Comparison of ENCODE assay signal across 25 cellular contexts in the genomic region with DNA sequence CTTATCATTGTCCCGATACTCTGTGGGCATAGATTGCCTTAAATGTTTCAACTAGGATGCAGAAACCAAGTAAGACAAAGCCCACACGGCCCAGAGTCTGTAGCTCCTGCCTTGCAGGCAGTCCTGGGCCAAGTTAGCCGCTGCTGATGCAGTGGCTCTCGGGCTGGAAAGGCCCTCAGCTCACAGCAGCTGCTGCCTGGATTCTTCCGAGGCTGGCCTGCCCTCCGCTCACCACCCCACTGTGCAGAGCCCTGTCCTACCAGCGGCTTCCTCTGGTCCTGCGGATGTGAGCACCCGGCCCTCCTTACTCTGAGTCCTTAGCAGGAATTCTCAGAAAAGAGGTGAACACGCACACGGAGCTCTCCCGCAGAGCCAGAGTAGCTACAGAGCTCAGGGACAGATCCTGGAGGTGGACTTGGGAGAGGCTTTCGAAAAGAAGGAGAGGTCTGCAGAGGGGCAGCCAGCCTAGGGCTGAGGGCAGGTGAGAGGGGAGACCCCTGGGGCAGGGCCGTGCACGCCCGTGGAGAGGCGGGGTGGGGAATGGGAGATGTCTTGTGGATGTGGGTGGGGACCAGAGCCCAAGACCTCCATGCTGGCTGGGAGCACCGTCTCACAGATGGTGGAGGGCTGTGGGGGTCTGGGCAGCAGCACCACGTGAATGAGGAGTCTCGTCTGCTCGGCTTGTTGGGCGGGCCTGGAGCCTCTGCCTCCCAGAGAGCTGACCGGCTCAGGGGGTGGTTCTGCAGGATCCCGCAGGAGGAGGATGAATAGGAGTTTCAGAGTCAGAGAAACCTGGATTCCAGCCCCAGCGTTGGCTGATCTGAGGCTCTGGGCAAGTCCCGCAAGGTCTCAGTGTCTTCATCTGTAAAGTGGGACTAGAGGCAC.
DNase-seq lines count a peak whose midpoint lies in the region; ATAC-seq and TF ChIP-seq lines count a peak whose summit lies in the region.
"Had no signal": no experiment of that assay in that cellular context is flagged by ENCODE, and none has a peak within 500 bp of the region (broad histone marks: within the 10 kb centered on the region; RNA-seq: fewer than 3 reads in every experiment).

No MANE protein-coding gene starts in this region.

- no peaks in the 10 kb centered on the region for H3K9me3 Mint-ChIP-seq in activated CD8-positive, alpha-beta T cell treated with anti-CD3 and anti-CD28 coated beads for 36 hours
- H3K9me3 Mint-ChIP-seq: naive thymus-derived CD4-positive, alpha-beta T cell had no signal

- H3K27ac Mint-ChIP-seq in activated CD8-positive, alpha-beta T cell treated with anti-CD3 and anti-CD28 coated beads for 36 hours: no peak overlapping the region
- H3K27ac Mint-ChIP-seq: naive thymus-derived CD4-positive, alpha-beta T cell; progenitor cell of endocrine pancreas; T-helper 17 cell had no signal

- intact Hi-C loops in lower lobe of right lung (cut with DNase I) (no loop called here), tibial artery (cut with DNase I; ENCODE audit: low total_unique reads) (no loop called here)
- intact Hi-C loops in activated CD8-positive, alpha-beta T cell treated with anti-CD3 and anti-CD28 coated beads for 36 hours (cut with micrococcal nuclease): no loop called here

- H3K27me3 ChIP-seq in lower lobe of right lung (ENCODE audit: low read depth) (peaks cover 4% of the 10 kb centered on the region), tibial artery (peaks cover 0 to 25% of the 10 kb centered on the region in 2 donors)
- H3K27me3 ChIP-seq: cardiac muscle cell, hepatocyte, upper lobe of left lung had no signal

- CTCF ChIA-PET in activated CD8-positive, alpha-beta T cell treated with anti-CD3 and anti-CD28 coated beads for 36 hours (lab: Charles Lee): no interaction called here

- no peak for TF ChIP-seq CTCF in lower lobe of right lung (IDR thresholded peaks at IDR 0.05)
- no peak for TF ChIP-seq CTCF in tibial artery (IDR thresholded peaks at IDR 0.05)
- TF ChIP-seq CTCF in activated CD8-positive, alpha-beta T cell treated with anti-CD3 and anti-CD28 coated beads for 36 hours (IDR thresholded peaks at IDR 0.05): no peak

- DNase-seq in activated effector memory CD4-positive, alpha-beta T cell treated with anti-CD3 and anti-CD28 coated beads, Interleukin-2, amount 50 U/mL, for 16 hours: peak; percentile 55
- no peak for DNase-seq in activated effector memory CD4-positive, alpha-beta T cell treated with Interleukin-2 at 50 U/mL for 16 hours
- DNase-seq in activated CD8-positive, alpha-beta memory T cell treated with anti-CD3 and anti-CD28 coated beads, Interleukin-2, amount 50 U/mL, for 48 hours: peak; percentile 35
- DNase-seq in lower lobe of right lung (peak; percentile 30), tibial artery (peak; percentile 2 to 53)
- DNase-seq in activated CD8-positive, alpha-beta T cell treated with anti-CD3 and anti-CD28 coated beads for 36 hours: no peak
- DNase-seq in activated CD4-positive, alpha-beta T cell treated with anti-CD3 and anti-CD28 coated beads for 1 hour: no peak
- DNase-seq: amniotic stem cell; BE2C; COR-L47; foreskin fibroblast; mammary epithelial cell; naive thymus-derived CD4-positive, alpha-beta T cell; NCI-H510A treated with DMSO at 0.1 percent for 48 hours; NK-92 treated with Interleukin-12 subunit alpha and Interleukin-12 subunit beta, amount 100 ng/mL, for 24 hours; stimulated activated CD4-positive, alpha-beta T cell treated with anti-CD3 and anti-CD28 coated beads, Interleukin-2, amount 100 ng/mL, for 24 hours; stimulated activated naive CD4-positive, alpha-beta T cell treated with Interleukin-2 at 50 U/mL for 16 hours had no signal

- no peak overlapping the region for H3K4me3 ChIP-seq in lower lobe of right lung
- no peak overlapping the region for H3K4me3 ChIP-seq in tibial artery
- H3K4me3 ChIP-seq: cardiac muscle cell, hepatocyte, skin epidermis, upper lobe of left lung had no signal

- POLR2A ChIA-PET in activated CD8-positive, alpha-beta T cell treated with anti-CD3 and anti-CD28 coated beads for 36 hours (lab: Charles Lee): interaction anchor here (0.6 kb wide), 1 partner anchor 13 kb away, joined by 3 read pairs; no protein-coding TSS in a partner anchor

- no peaks in the 10 kb centered on the region for H3K4me1 Mint-ChIP-seq in activated CD8-positive, alpha-beta T cell treated with anti-CD3 and anti-CD28 coated beads for 36 hours (ENCODE audit: low read depth)
- H3K4me1 Mint-ChIP-seq: naive thymus-derived CD4-positive, alpha-beta T cell had no signal

- H3K36me3 ChIP-seq in lower lobe of right lung (no peaks in the 10 kb centered on the region), tibial artery (no peaks in the 10 kb centered on the region)
- H3K36me3 ChIP-seq: BE2C, cardiac muscle cell, upper lobe of left lung had no signal

- no peak for ATAC-seq in lower lobe of right lung
- no peak for ATAC-seq in activated CD8-positive, alpha-beta T cell treated with anti-CD3 and anti-CD28 coated beads for 36 hours
- ATAC-seq in HG02885 (IDR thresholded peaks at IDR 0.05; ENCODE audit: poor library complexity, unreplicated experiment): no peak
- ATAC-seq: naive thymus-derived CD4-positive, alpha-beta T cell; T-helper 17 cell had no signal

- H3K9me3 ChIP-seq in lower lobe of right lung (no peaks in the 10 kb centered on the region), tibial artery (no peaks in the 10 kb centered on the region)
- H3K9me3 ChIP-seq: BE2C, upper lobe of left lung had no signal

- H3K36me3 Mint-ChIP-seq in activated CD8-positive, alpha-beta T cell treated with anti-CD3 and anti-CD28 coated beads for 36 hours (ENCODE audit: low read depth): no peaks in the 10 kb centered on the region
- H3K36me3 Mint-ChIP-seq: naive thymus-derived CD4-positive, alpha-beta T cell had no signal

- H3K4me1 ChIP-seq in lower lobe of right lung (no peaks in the 10 kb centered on the region), tibial artery (no peaks in the 10 kb centered on the region)
- H3K4me1 ChIP-seq: BE2C, upper lobe of left lung had no signal

- no peak overlapping the region for H3K27ac ChIP-seq in lower lobe of right lung
- H3K27ac ChIP-seq in tibial artery: no peak overlapping the region
- H3K27ac ChIP-seq: cardiac muscle cell, hepatocyte, skin epidermis, upper lobe of left lung, VCaP had no signal

- H3K4me3 Mint-ChIP-seq in activated CD8-positive, alpha-beta T cell treated with anti-CD3 and anti-CD28 coated beads for 36 hours: no peak overlapping the region
- H3K4me3 Mint-ChIP-seq: naive thymus-derived CD4-positive, alpha-beta T cell; T-helper 17 cell had no signal

- H3K27me3 Mint-ChIP-seq in activated CD8-positive, alpha-beta T cell treated with anti-CD3 and anti-CD28 coated beads for 36 hours: no peaks in the 10 kb centered on the region

Comparison
In these comparisons a context has a peak if more than half of its experiments do, and no peak if none do; other contexts are left out.
1. DNase-seq: peak in activated effector memory CD4-positive, alpha-beta T cell treated with anti-CD3 and anti-CD28 coated beads, Interleukin-2, amount 50 U/mL, for 16 hours (single experiment), activated CD8-positive, alpha-beta memory T cell treated with anti-CD3 and anti-CD28 coated beads, Interleukin-2, amount 50 U/mL, for 48 hours (single experiment), lower lobe of right lung (single experiment) and tibial artery (2 of 2); none in activated effector memory CD4-positive, alpha-beta T cell treated with Interleukin-2 at 50 U/mL for 16 hours (single experiment), activated CD8-positive, alpha-beta T cell treated with anti-CD3 and anti-CD28 coated beads for 36 hours (single experiment) and activated CD4-positive, alpha-beta T cell treated with anti-CD3 and anti-CD28 coated beads for 1 hour (single experiment).